8 cellular contexts compared by ENCODE assay signal in the genomic region with DNA sequence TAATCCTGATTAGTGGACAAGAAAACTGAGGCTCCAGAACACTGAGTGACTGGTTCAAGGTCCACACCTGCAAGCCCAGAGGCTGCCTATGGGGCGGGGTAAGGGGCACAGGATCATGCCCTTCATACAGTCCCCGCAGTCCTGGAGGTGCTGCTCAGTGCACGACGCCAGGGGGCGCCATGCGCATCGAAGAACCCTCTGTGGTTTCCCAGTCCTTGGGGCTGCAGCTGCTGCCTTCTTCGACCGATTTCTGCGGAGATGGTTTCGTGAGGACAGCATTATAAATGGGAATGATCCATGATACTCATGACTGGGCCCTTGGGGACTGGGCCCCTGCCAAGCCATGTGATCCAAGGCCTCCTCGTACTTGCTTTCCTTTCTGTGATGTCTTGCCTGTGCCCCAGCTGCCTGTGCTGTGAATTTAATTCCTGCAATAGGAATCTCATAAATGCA. TPM values are rescaled to one million over a fixed set of nuclear protein-coding genes. Genes with fewer than 3 reads are reported as not detected.
A peak's percentile ranks its signal among the peaks of the same experiment; 100 is the strongest.
DNase-seq lines count a peak whose midpoint lies in the region; ATAC-seq lines count a peak whose summit lies in the region.

No MANE protein-coding gene starts in this region.

- H3K4me1 Mint-ChIP-seq in activated CD4-positive, alpha-beta memory T cell treated with anti-CD3 and anti-CD28 coated beads for 36 hours (ENCODE audit: low read depth), result peaks cover 2% of the 10 kb centered on the region

- no peak overlapping the region for H3K9ac ChIP-seq in BLaER1

- no peaks in the 10 kb centered on the region for H3K36me3 Mint-ChIP-seq in activated CD4-positive, alpha-beta memory T cell treated with anti-CD3 and anti-CD28 coated beads for 36 hours

- DNase-seq in H4 (ENCODE audit: low spot score) (peak; percentile 75), NCI-H446 treated with DMSO at 0.1 percent for 48 hours (lab: John Stamatoyannopoulos, UW) (peak; percentile 47), middle frontal gyrus (ENCODE audit: extremely low spot score, low spot score) (peak; percentile 27)
- peak; percentile 70 for DNase-seq in activated CD4-positive, alpha-beta memory T cell treated with anti-CD3 and anti-CD28 coated beads for 36 hours
- peak; percentile 10 to 42 for DNase-seq in stimulated activated CD8-positive, alpha-beta memory T cell treated with anti-CD3 and anti-CD28 coated beads, Interleukin-7, amount 100 ng/mL, for 48 hours (ENCODE audit: extremely low read depth in 1 of 2, low read depth in 1 of 2)

- H3K27ac ChIP-seq in BLaER1, result no peak overlapping the region

- POLR2A ChIA-PET in activated CD4-positive, alpha-beta memory T cell treated with anti-CD3 and anti-CD28 coated beads for 36 hours (lab: Charles Lee), result no interaction called here

- intact Hi-C loops in activated CD4-positive, alpha-beta memory T cell treated with anti-CD3 and anti-CD28 coated beads for 36 hours (cut with micrococcal nuclease), result no loop called here

- no peaks in the 10 kb centered on the region for H4K20me1 ChIP-seq in BLaER1

- CTCF ChIA-PET in activated CD4-positive, alpha-beta memory T cell treated with anti-CD3 and anti-CD28 coated beads for 36 hours (lab: Charles Lee), result interaction anchor here (0.6 to 3.0 kb wide), 9 partner anchors 8 to 399 kb away, joined by 3 to 45 read pairs (median 3); no protein-coding TSS in a partner anchor

- H3K4me1 ChIP-seq in BLaER1, result peaks cover 8% of the 10 kb centered on the region; the same call in 1 of the 2 replicates

- peaks cover 12% of the 10 kb centered on the region for H3K27me3 Mint-ChIP-seq in activated CD4-positive, alpha-beta memory T cell treated with anti-CD3 and anti-CD28 coated beads for 36 hours

- no peak overlapping the region for H3K4me3 ChIP-seq in BLaER1

- no peak overlapping the region for H3K27ac Mint-ChIP-seq in activated CD4-positive, alpha-beta memory T cell treated with anti-CD3 and anti-CD28 coated beads for 36 hours

- H3K36me3 ChIP-seq in BLaER1, result no peaks in the 10 kb centered on the region

- no peaks in the 10 kb centered on the region for H3K9me3 ChIP-seq in BLaER1

- H3K9me3 Mint-ChIP-seq in activated CD4-positive, alpha-beta memory T cell treated with anti-CD3 and anti-CD28 coated beads for 36 hours, result no peaks in the 10 kb centered on the region

- H3K4me2 ChIP-seq in BLaER1, result peak overlapping the region; percentile 28

- H3K4me3 Mint-ChIP-seq in activated CD4-positive, alpha-beta memory T cell treated with anti-CD3 and anti-CD28 coated beads for 36 hours, result no peak overlapping the region

- H3K27me3 ChIP-seq in BLaER1, result no peaks in the 10 kb centered on the region

- ATAC-seq in esophagus mucosa, result peak; percentile 96
- ATAC-seq in HG03457 (IDR thresholded peaks at IDR 0.05; ENCODE audit: unreplicated experiment), result no peak

RNA-seq across cellular contexts. Expression of a gene that starts 37.1 kb away (rescaled TPM):
- 2.6 and 4.1 TPM in 2 replicates for total RNA-seq in H4 (2014; rRNA removed; shearing (Covaris generic))
- not detected for total RNA-seq in activated CD4-positive, alpha-beta memory T cell treated with anti-CD3 and anti-CD28 coated beads for 36 hours
- total RNA-seq in esophagus mucosa, result 28.3 TPM
